ENCODE assay signal across 1 cellular context in the genomic region with DNA sequence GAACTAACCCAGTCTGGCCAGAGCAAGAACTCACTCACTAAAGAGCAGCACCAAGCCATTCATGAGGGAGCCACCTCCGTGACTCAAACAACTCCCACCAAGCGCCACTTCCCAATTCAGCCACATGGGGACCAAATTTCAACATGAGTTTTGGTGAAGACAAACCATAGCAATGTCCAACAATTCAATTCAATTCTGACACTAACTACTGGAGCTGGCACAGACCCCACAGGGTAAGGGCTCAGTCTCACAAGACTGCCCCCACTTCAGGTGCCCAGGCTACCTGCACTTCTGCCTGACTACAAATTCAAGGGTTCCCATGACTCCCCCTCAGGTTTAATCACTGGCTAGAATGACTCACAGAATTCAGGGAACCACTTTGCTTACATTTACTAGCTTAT.
TF ChIP-seq lines count a peak whose summit lies in the region.

No MANE protein-coding gene starts in this region.

TF ChIP-seq in WTC11, 78 proteins besides CTCF, POLR2A, EP300 and RAD21 (continued from another document):
- TF ChIP-seq, protein P1, sequence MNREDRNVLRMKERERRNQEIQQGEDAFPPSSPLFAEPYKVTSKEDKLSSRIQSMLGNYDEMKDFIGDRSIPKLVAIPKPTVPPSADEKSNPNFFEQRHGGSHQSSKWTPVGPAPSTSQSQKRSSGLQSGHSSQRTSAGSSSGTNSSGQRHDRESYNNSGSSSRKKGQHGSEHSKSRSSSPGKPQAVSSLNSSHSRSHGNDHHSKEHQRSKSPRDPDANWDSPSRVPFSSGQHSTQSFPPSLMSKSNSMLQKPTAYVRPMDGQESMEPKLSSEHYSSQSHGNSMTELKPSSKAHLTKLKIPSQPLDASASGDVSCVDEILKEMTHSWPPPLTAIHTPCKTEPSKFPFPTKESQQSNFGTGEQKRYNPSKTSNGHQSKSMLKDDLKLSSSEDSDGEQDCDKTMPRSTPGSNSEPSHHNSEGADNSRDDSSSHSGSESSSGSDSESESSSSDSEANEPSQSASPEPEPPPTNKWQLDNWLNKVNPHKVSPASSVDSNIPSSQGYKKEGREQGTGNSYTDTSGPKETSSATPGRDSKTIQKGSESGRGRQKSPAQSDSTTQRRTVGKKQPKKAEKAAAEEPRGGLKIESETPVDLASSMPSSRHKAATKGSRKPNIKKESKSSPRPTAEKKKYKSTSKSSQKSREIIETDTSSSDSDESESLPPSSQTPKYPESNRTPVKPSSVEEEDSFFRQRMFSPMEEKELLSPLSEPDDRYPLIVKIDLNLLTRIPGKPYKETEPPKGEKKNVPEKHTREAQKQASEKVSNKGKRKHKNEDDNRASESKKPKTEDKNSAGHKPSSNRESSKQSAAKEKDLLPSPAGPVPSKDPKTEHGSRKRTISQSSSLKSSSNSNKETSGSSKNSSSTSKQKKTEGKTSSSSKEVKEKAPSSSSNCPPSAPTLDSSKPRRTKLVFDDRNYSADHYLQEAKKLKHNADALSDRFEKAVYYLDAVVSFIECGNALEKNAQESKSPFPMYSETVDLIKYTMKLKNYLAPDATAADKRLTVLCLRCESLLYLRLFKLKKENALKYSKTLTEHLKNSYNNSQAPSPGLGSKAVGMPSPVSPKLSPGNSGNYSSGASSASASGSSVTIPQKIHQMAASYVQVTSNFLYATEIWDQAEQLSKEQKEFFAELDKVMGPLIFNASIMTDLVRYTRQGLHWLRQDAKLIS (CRISPR knock-in tag; IDR thresholded peaks at IDR 0.05; ENCODE audit: borderline replicate concordance): no peak
- TF ChIP-seq NFE2L1 (CRISPR knock-in tag; IDR thresholded peaks at IDR 0.05) (no peak), NR2C2 (CRISPR knock-in tag; IDR thresholded peaks at IDR 0.05) (no peak)
- TF ChIP-seq, protein P2, sequence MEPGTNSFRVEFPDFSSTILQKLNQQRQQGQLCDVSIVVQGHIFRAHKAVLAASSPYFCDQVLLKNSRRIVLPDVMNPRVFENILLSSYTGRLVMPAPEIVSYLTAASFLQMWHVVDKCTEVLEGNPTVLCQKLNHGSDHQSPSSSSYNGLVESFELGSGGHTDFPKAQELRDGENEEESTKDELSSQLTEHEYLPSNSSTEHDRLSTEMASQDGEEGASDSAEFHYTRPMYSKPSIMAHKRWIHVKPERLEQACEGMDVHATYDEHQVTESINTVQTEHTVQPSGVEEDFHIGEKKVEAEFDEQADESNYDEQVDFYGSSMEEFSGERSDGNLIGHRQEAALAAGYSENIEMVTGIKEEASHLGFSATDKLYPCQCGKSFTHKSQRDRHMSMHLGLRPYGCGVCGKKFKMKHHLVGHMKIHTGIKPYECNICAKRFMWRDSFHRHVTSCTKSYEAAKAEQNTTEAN (CRISPR knock-in tag; IDR thresholded peaks at IDR 0.05): no peak
